ENCODE assay signal across 9 cellular contexts in genomic region chr5:171418982-171419662, GRCh38. TPM values are rescaled to one million over a fixed set of nuclear protein-coding genes. Genes with fewer than 3 reads are reported as not detected.
DNase-seq lines count a peak whose midpoint lies in the region; ATAC-seq, FAIRE-seq and TF ChIP-seq lines count a peak whose summit lies in the region.
"Had no signal": no experiment of that assay in that cellular context is flagged by ENCODE, and none has a peak within 500 bp of the region (broad histone marks: within the 10 kb centered on the region; RNA-seq: fewer than 3 reads in every experiment).

TSS of gene FGF18 (plus strand) at chr5:171419647. CDS start at chr5:171420200, 553 bp downstream.

- peak within 1 kb of the TSS in 9 of 11 experiments; percentile 54 to 76 (median 62); a peak in 17 of 22 replicates for H3K9ac ChIP-seq in BLaER1 treated with 17β-estradiol and CSF1 and Interleukin-3, amounts not matched to agents 10 nM and 100 nM
- H3K9ac ChIP-seq in H1 (replicated peaks in 1 of 4; ENCODE audit: extremely low read depth in 1 of 4, low read depth in 3 of 4, low read length in 3 of 4): no peak within 1 kb of the TSS

- no peak within 1 kb of the TSS for H3K56ac ChIP-seq in H1 (replicated peaks; ENCODE audit: insufficient read length, low read depth, low read length)

- H3K18ac ChIP-seq in H1 (ENCODE audit: extremely low read depth, low read length): no peak within 1 kb of the TSS; the same call in none of the 2 replicates

- H3K27ac ChIP-seq in BLaER1 treated with 17β-estradiol and CSF1 and Interleukin-3, amounts not matched to agents 10 nM and 100 nM: peak within 1 kb of the TSS in 4 of 11 experiments; percentile 3 to 55 (median 26); a peak in 7 of 22 replicates
- H3K27ac ChIP-seq in H1 (ENCODE audit: low read depth, low read length) (no peak within 1 kb of the TSS), mesodermal cell (ENCODE audit: low read depth, low read length, severe bottlenecking) (peak within 1 kb of the TSS; percentile 59), testis (no peak within 1 kb of the TSS)

- H3K23ac ChIP-seq in H1 (ENCODE audit: insufficient read length): no peak within 1 kb of the TSS

- peaks cover 39 to 48% (median 45%) of the 10 kb centered on the region in 11 experiments for H3K27me3 ChIP-seq in BLaER1 treated with 17β-estradiol and CSF1 and Interleukin-3, amounts not matched to agents 10 nM and 100 nM
- H3K27me3 ChIP-seq in H1 (replicated peaks in 1 of 4; ENCODE audit: control insufficient read depth in 3 of 4, extremely low read depth in 1 of 4, insufficient read depth in 3 of 4, low read length in 3 of 4) (peaks cover 22 to 37% (median 28%) of the 10 kb centered on the region in 4 experiments), testis (no peaks in the 10 kb centered on the region)

- no peak within 1 kb of the TSS for H4K91ac ChIP-seq in H1 (replicated peaks; ENCODE audit: insufficient read length, low read length)

- H3K9me3 ChIP-seq in BLaER1 treated with 17β-estradiol and CSF1 and Interleukin-3, amounts not matched to agents 10 nM and 100 nM (replicated peaks in 1 of 11): no peaks in the 10 kb centered on the region
- H3K9me3 ChIP-seq in H1 (ENCODE audit: insufficient read depth in 2 of 2, low read depth in 1 of 2, low read length in 1 of 2): no peaks in the 10 kb centered on the region
- no peaks in the 10 kb centered on the region for H3K9me3 ChIP-seq in mesodermal cell (ENCODE audit: control insufficient read depth, low read length)
- H3K9me3 ChIP-seq in testis: no peaks in the 10 kb centered on the region

- H2AK5ac ChIP-seq in H1 (ENCODE audit: low read depth, low read length): no peak within 1 kb of the TSS

- H2BK15ac ChIP-seq in H1 (ENCODE audit: low read length): peak within 1 kb of the TSS; percentile 92; the same call in 1 of the 2 replicates

- TF ChIP-seq EP300 in H1 (IDR thresholded peaks at IDR 0.05; ENCODE audit: borderline replicate concordance in 1 of 2, low read depth in 2 of 2, low read length in 2 of 2): no peak

- peaks cover 4 to 16% (median 6%) of the 10 kb centered on the region in 11 experiments; a peak in 18 of 22 replicates for H3K36me3 ChIP-seq in BLaER1 treated with 17β-estradiol and CSF1 and Interleukin-3, amounts not matched to agents 10 nM and 100 nM
- no peaks in the 10 kb centered on the region; a peak in 1 of 8 replicates for H3K36me3 ChIP-seq in H1 (ENCODE audit: control insufficient read depth in 2 of 4, insufficient read depth in 4 of 4, low read length in 3 of 4)
- H3K36me3 ChIP-seq in mesodermal cell (ENCODE audit: control insufficient read depth, insufficient read depth, low read length): peaks cover 5% of the 10 kb centered on the region
- H3K36me3 ChIP-seq in testis (ENCODE audit: low read depth, missing control alignments): no peaks in the 10 kb centered on the region

- CTCF ChIA-PET in H1 (lab: Charles Lee; ENCODE audit: partially characterized antibody): interaction anchor here (0.8 to 7.2 kb wide), 60 partner anchors 10 to 640 kb away, joined by 3 to 64 read pairs (median 4); no protein-coding TSS in a partner anchor

- H3K4me1 ChIP-seq in BLaER1 treated with 17β-estradiol and CSF1 and Interleukin-3, amounts not matched to agents 10 nM and 100 nM: peaks cover 22 to 38% (median 33%) of the 10 kb centered on the region in 10 experiments
- H3K4me1 ChIP-seq in H1 (replicated peaks in 1 of 4; ENCODE audit: control insufficient read depth in 3 of 4, insufficient read depth in 4 of 4, low read length in 3 of 4) (peaks cover 0 to 22% (median 13%) of the 10 kb centered on the region in 4 experiments; a peak in 6 of 7 replicates), mesodermal cell (ENCODE audit: control insufficient read depth, insufficient read depth, low read length, poor library complexity, severe bottlenecking) (peaks cover 14% of the 10 kb centered on the region), testis (peaks cover 20% of the 10 kb centered on the region)

- TF ChIP-seq POLR2A in H1 (IDR thresholded peaks at IDR 0.05; ENCODE audit: control extremely low read depth in 1 of 2, low read depth in 2 of 2, low read length in 2 of 2): no peak
- TF ChIP-seq POLR2A in testis (IDR thresholded peaks at IDR 0.05): no peak

- peak within 1 kb of the TSS; percentile 52 to 73 (median 66) for H3K4me3 ChIP-seq in BLaER1 treated with 17β-estradiol and CSF1 and Interleukin-3, amounts not matched to agents 10 nM and 100 nM
- H3K4me3 ChIP-seq in H1 (ENCODE audit: extremely low read depth in 1 of 4, insufficient read depth in 2 of 4, low read depth in 3 of 4, low read length in 4 of 4) (peak within 1 kb of the TSS; percentile 35 to 73 (median 70)), mesodermal cell (ENCODE audit: extremely low read depth, insufficient read depth, low read length, poor library complexity, severe bottlenecking) (peak within 1 kb of the TSS; percentile 49), testis (peak within 1 kb of the TSS; percentile 42 to 49)

- no peak within 1 kb of the TSS for H4K5ac ChIP-seq in H1 (ENCODE audit: insufficient read length, low read depth, low read length)

- ATAC-seq in GM19372 (IDR thresholded peaks at IDR 0.05; ENCODE audit: low read depth, unreplicated experiment): peak; percentile 58

- no peak within 1 kb of the TSS; the same call in 1 of the 2 replicates for H2BK5ac ChIP-seq in H1 (ENCODE audit: low read depth, low read length)

- H3K14ac ChIP-seq in H1 (ENCODE audit: insufficient read length): no peak within 1 kb of the TSS

- intact Hi-C loops in testis (cut with DNase I; ENCODE audit: low total_unique reads): no loop called here

- no peak within 1 kb of the TSS for H2BK20ac ChIP-seq in H1 (ENCODE audit: low read length)

- 2% methylated on average over 50 of the region's 70 CpGs; no CpG with 5 or more reads in 1 of the 2 experiments for WGBS in H1 (ENCODE audit: extremely low coverage in 1 of 2, insufficient coverage in 1 of 2, insufficient read length in 1 of 2, insufficient replicate concordance in 2 of 2, low coverage in 1 of 2, low lambda C conversion rate in 2 of 2, missing lambda C conversion rate in 1 of 2), 2 experiments
- 0 to 1% methylated on average over 37 to 40 of the region's 70 CpGs for WGBS in mesodermal cell (ENCODE audit: insufficient coverage in 2 of 2), 2 experiments
- 0% methylated on average over 38 of the region's 70 CpGs; no CpG with 5 or more reads in 1 of the 2 donors for WGBS in testis, 2 donors

- TF ChIP-seq CTCF in H1 (IDR thresholded peaks at IDR 0.05; ENCODE audit: control extremely low read depth in 1 of 3, insufficient read depth in 1 of 3, low read depth in 1 of 3, low read length in 3 of 3): no peak
- TF ChIP-seq CTCF in testis (IDR thresholded peaks at IDR 0.05): no peak

- H3K23me2 ChIP-seq in H1 (ENCODE audit: low read depth, low read length): peaks cover 10% of the 10 kb centered on the region

- H2AFZ ChIP-seq in H1 (ENCODE audit: low read length): no peak within 1 kb of the TSS

- no peak within 1 kb of the TSS for H2BK120ac ChIP-seq in H1 (replicated peaks; ENCODE audit: low read depth, low read length)

- H3K79me2 ChIP-seq in H1 (ENCODE audit: control insufficient read depth in 1 of 2, insufficient read depth in 2 of 2, low read length in 2 of 2): no peaks in the 10 kb centered on the region

- peak within 1 kb of the TSS; percentile 86 for H4K8ac ChIP-seq in H1 (ENCODE audit: extremely low read depth, insufficient read depth, low read length)

- POLR2A ChIA-PET in H1 (lab: Charles Lee; ENCODE audit: partially characterized antibody): interaction anchor here (0.6 to 7.3 kb wide), 14 partner anchors 9 to 439 kb away, joined by 3 to 75 read pairs (median 4); partner anchors contain the start of gene NPM1

- peak within 1 kb of the TSS; percentile 90; the same call in 1 of the 2 replicates for H2BK12ac ChIP-seq in H1 (ENCODE audit: low read depth, low read length)

- no peak for FAIRE-seq in H1 (lab: Jason Lieb, UNC)

- no peak for TF ChIP-seq RAD21 in H1 (IDR thresholded peaks at IDR 0.05 in 1 of 2, conservative IDR thresholded peaks at IDR 0.05 in 1 of 2; ENCODE audit: low read depth in 2 of 2, low read length in 2 of 2)

- no peak within 1 kb of the TSS for H3K4ac ChIP-seq in H1 (replicated peaks; ENCODE audit: insufficient read length, low read depth, low read length)

- DNase-seq in HuH-7 (ENCODE audit: low spot score): peak; percentile 41
- DNase-seq in UCSD-AML1 (lab: John Stamatoyannopoulos, UW; ENCODE audit: unreplicated experiment): peak; percentile 25
- DNase-seq in H1 (ENCODE audit: low read depth in 1 of 2, low spot score in 2 of 2): peak in 1 of 2 experiments; percentile 84
- DNase-seq in testis: peak; percentile 32
- no peak for DNase-seq in superior temporal gyrus (ENCODE audit: extremely low spot score)

- peaks cover 33 to 99% (median 88%) of the 10 kb centered on the region in 11 experiments; a peak in 21 of 22 replicates for H4K20me1 ChIP-seq in BLaER1 treated with 17β-estradiol and CSF1 and Interleukin-3, amounts not matched to agents 10 nM and 100 nM
- peaks cover 6 to 9% of the 10 kb centered on the region in 2 experiments for H4K20me1 ChIP-seq in H1 (replicated peaks in 1 of 2; ENCODE audit: control insufficient read depth in 1 of 2, insufficient read depth in 2 of 2, low read length in 2 of 2)

- peak within 1 kb of the TSS; percentile 95 to 100 (median 98) for H3K4me2 ChIP-seq in BLaER1 treated with 17β-estradiol and CSF1 and Interleukin-3, amounts not matched to agents 10 nM and 100 nM
- peak within 1 kb of the TSS; percentile 46 to 97 for H3K4me2 ChIP-seq in H1 (ENCODE audit: insufficient read depth in 1 of 2, low read depth in 2 of 2, low read length in 2 of 2)

- H3K79me1 ChIP-seq in H1 (ENCODE audit: low read depth, low read length): no peaks in the 10 kb centered on the region

TF ChIP-seq in H1, 55 proteins besides CTCF, POLR2A, EP300 and RAD21 (continues in another document):
- TF ChIP-seq RBBP5 (IDR thresholded peaks at IDR 0.05; ENCODE audit: borderline replicate concordance, low read depth, low read length): peak; percentile 40; the same call in 1 of the 2 replicates

RNA-seq across cellular contexts. Expression of gene FGF18, which starts in this region (rescaled TPM):
- 0.63 and 1.3 TPM in 2 replicates for total RNA-seq in H1 (2021; fragmentation: NEBNext Ultra II Directional; extraction: Animal tissue kit (Norgen Biotek cat#: 25700))
- polyA plus RNA-seq in H1 (2011; rRNA removed): 0.54 and 0.64 TPM in 2 replicates
- polyA plus RNA-seq in H1 (2011; cell fraction: cytosol; rRNA removed): 0.49 TPM
- polyA plus RNA-seq in H1 (2011; cell fraction: nucleus; rRNA removed): 0.76 TPM
- polyA plus RNA-seq in H1 (2012, experiment 1 of 2): 0.32 to 0.57 TPM (median 0.39 TPM) in 4 replicates
- polyA plus RNA-seq in H1 (2012, experiment 2 of 2): 0.49 TPM
- 1.4 TPM for polyA plus RNA-seq in H1 (2013, experiment 1 of 2)
- 1.3 TPM for polyA plus RNA-seq in H1 (2013, experiment 2 of 2)
- 0.22 TPM in 1 of 2 replicates, not detected in the other for polyA minus RNA-seq in H1 (2011; rRNA and poly(A)+ RNA removed)
- polyA minus RNA-seq in H1 (2011; cell fraction: cytosol; rRNA and poly(A)+ RNA removed): 0.73 TPM
- not detected for polyA minus RNA-seq in H1 (2011; cell fraction: nucleus; rRNA and poly(A)+ RNA removed)
- polyA plus RNA-seq in mesodermal cell (2013, experiment 1 of 2): 0.22 TPM
- polyA plus RNA-seq in mesodermal cell (2013, experiment 2 of 2): 0.30 TPM
- total RNA-seq in testis: under 1 TPM; 0.68 to 0.79 TPM
- 1.6 TPM for polyA plus RNA-seq in testis (ENCODE audit: insufficient read depth, low read depth, low replicate concordance)
- total RNA-seq: RPMI7951 had no signal

Comparison
In these comparisons a context has a peak if more than half of its experiments do, and no peak if none do; other contexts are left out.
1. H3K9ac ChIP-seq: peak in BLaER1 treated with 17β-estradiol and CSF1 and Interleukin-3, amounts not matched to agents 10 nM and 100 nM (9 of 11); none in H1 (0 of 4).
2. Peak in every context shown above with its lines, with median percentiles within 50 percentile points of each other: H3K4me3 ChIP-seq.